26 cellular contexts compared by ENCODE assay signal in the genomic region with DNA sequence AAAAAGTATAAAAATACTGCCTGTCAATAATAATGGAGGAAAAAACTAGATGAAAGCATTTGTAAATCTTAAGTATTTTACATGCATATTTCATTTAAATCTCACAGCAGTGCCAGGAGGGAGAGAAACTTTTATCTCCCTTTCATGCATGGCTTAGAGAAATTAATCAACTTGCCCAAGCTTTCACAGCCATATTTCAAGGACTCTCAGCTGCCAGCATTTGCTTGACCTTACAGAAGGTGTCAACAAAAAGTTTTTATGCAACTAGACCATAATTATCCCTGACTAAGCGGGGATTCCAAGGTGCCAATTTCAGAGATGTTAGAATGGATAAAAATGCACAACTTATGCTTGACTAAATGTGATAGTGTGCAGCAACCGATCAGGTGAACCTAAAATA.
"Had no signal": no experiment of that assay in that cellular context is flagged by ENCODE, and none has a peak within 500 bp of the region (broad histone marks: within the 10 kb centered on the region; RNA-seq: fewer than 3 reads in every experiment).

No MANE protein-coding gene starts in this region.

- H3K27ac ChIP-seq: coronary artery, esophagus muscularis mucosa, foreskin keratinocyte, gastroesophageal sphincter, heart left ventricle, hepatocyte, left lung had no signal

- H3K9me3 ChIP-seq: esophagus muscularis mucosa, gastroesophageal sphincter, heart left ventricle, left lung had no signal

- H3K4me3 ChIP-seq: coronary artery, dorsolateral prefrontal cortex, esophagus muscularis mucosa, gastroesophageal sphincter, heart left ventricle, hepatocyte, left lung, lung had no signal

- FAIRE-seq: colon, endothelial cell of umbilical vein, frontal cortex, kidney had no signal

- H3K4me1 ChIP-seq: esophagus muscularis mucosa, foreskin keratinocyte, gastroesophageal sphincter, left lung had no signal

- ATAC-seq: foreskin keratinocyte; gastroesophageal sphincter; heart left ventricle; left colon; left lung; left ventricle myocardium superior; naive thymus-derived CD4-positive, alpha-beta T cell had no signal

- H3K27me3 ChIP-seq: dorsolateral prefrontal cortex, esophagus muscularis mucosa, foreskin keratinocyte, gastroesophageal sphincter, heart left ventricle, hepatocyte, left lung had no signal

- H3K36me3 ChIP-seq: left lung had no signal

- DNase-seq: dermis blood vessel endothelial cell; effector CD4-positive, alpha-beta T cell; effector memory CD4-positive, alpha-beta T cell; foreskin keratinocyte; heart left ventricle; hypothalamus; immature natural killer cell; islet precursor cell; kidney; kidney glomerular epithelial cell; left colon; left lung; left ventricle myocardium superior; mammary epithelial cell; mesendoderm; midbrain; naive thymus-derived CD4-positive, alpha-beta T cell had no signal
